25 cellular contexts compared by ENCODE assay signal in the genomic region with DNA sequence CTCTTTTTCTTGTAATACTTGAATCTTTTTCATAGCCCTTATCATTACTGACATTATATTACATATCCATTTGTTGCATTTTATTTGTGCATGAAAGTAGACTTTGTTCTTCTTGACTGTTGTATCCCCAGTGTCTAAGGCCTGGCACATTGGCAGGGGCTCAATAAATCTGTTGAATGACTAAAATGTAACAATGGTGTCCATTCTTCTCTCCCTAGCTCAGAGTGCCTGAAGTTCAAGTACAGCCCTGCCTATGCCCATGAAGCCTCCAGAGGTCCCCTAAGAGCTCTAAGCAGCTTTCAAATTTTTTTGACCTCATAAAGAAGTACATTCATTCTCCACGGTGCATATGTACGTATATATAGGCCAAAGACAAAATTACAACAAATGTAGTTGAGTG. TPM values are rescaled to one million over a fixed set of nuclear protein-coding genes. Genes with fewer than 3 reads are reported as not detected.
DNase-seq lines count a peak whose midpoint lies in the region; ATAC-seq and TF ChIP-seq lines count a peak whose summit lies in the region.
"Had no signal": no experiment of that assay in that cellular context is flagged by ENCODE, and none has a peak within 500 bp of the region (broad histone marks: within the 10 kb centered on the region; RNA-seq: fewer than 3 reads in every experiment).

No MANE protein-coding gene starts in this region.

- peaks cover 0 to 40% (median 31%) of the 10 kb centered on the region in 4 donors for H3K4me1 ChIP-seq in sigmoid colon

- H3K27me3 Mint-ChIP-seq in activated CD4-positive, alpha-beta T cell treated with anti-CD3 and anti-CD28 coated beads, Interleukin-2, amount 10 ng/mL, durations not matched to agents 24 days and 14 days = no peaks in the 10 kb centered on the region
- peaks cover 8% of the 10 kb centered on the region for H3K27me3 Mint-ChIP-seq in progenitor cell of endocrine pancreas
- H3K27me3 Mint-ChIP-seq: activated naive CD8-positive, alpha-beta T cell had no signal

- no peaks in the 10 kb centered on the region for H3K9me3 Mint-ChIP-seq in activated CD4-positive, alpha-beta T cell treated with anti-CD3 and anti-CD28 coated beads, Interleukin-2, amount 10 ng/mL, durations not matched to agents 24 days and 14 days
- H3K9me3 Mint-ChIP-seq in progenitor cell of endocrine pancreas (ENCODE audit: low read depth) = no peaks in the 10 kb centered on the region
- H3K9me3 Mint-ChIP-seq: activated T-cell treated with anti-CD3 and anti-CD28 coated beads, Interleukin-2, amount 50 U/mL, for 24 hours; dendritic cell treated with granulocyte-macrophage colony-stimulating factor and Interleukin-4, amounts not matched to agents 40 ng/mL and 50 ng/mL, for 4 days had no signal

- TF ChIP-seq CTCF in sigmoid colon (IDR thresholded peaks at IDR 0.05) = no peak
- no peak for TF ChIP-seq CTCF in progenitor cell of endocrine pancreas (IDR thresholded peaks at IDR 0.05; ENCODE audit: unreplicated experiment)
- no peak for TF ChIP-seq CTCF in omental fat pad (IDR thresholded peaks at IDR 0.05)

- no peaks in the 10 kb centered on the region for H3K9me3 ChIP-seq in sigmoid colon
- H3K9me3 ChIP-seq: A549; BLaER1 treated with 17β-estradiol and CSF1 and Interleukin-3, amounts not matched to agents 10 nM and 100 nM had no signal

- H3K4me3 ChIP-seq in sigmoid colon = no peak overlapping the region
- H3K4me3 ChIP-seq: A549; BLaER1 treated with 17β-estradiol and CSF1 and Interleukin-3, amounts not matched to agents 10 nM and 100 nM; GM12878 had no signal

- no peak for TF ChIP-seq POLR2A in sigmoid colon (IDR thresholded peaks at IDR 0.05)

- peak overlapping the region; percentile 43 for H3K27ac Mint-ChIP-seq in activated CD4-positive, alpha-beta T cell treated with anti-CD3 and anti-CD28 coated beads, Interleukin-2, amount 10 ng/mL, durations not matched to agents 24 days and 14 days
- H3K27ac Mint-ChIP-seq in progenitor cell of endocrine pancreas = no peak overlapping the region
- H3K27ac Mint-ChIP-seq: activated naive CD8-positive, alpha-beta T cell; activated T-cell treated with anti-CD3 and anti-CD28 coated beads, Interleukin-2, amount 50 U/mL, for 24 hours; dendritic cell treated with granulocyte-macrophage colony-stimulating factor and Interleukin-4, amounts not matched to agents 40 ng/mL and 50 ng/mL, for 4 days had no signal

- no peaks in the 10 kb centered on the region for H3K36me3 ChIP-seq in sigmoid colon
- H3K36me3 ChIP-seq: BLaER1 treated with 17β-estradiol and CSF1 and Interleukin-3, amounts not matched to agents 10 nM and 100 nM had no signal

- no peaks in the 10 kb centered on the region for H3K36me3 Mint-ChIP-seq in activated CD4-positive, alpha-beta T cell treated with anti-CD3 and anti-CD28 coated beads, Interleukin-2, amount 10 ng/mL, durations not matched to agents 24 days and 14 days (ENCODE audit: low read depth)
- no peaks in the 10 kb centered on the region for H3K36me3 Mint-ChIP-seq in progenitor cell of endocrine pancreas (ENCODE audit: insufficient read depth)
- H3K36me3 Mint-ChIP-seq: activated naive CD8-positive, alpha-beta T cell had no signal

- peaks cover 0 to 6% (median 0%) of the 10 kb centered on the region in 3 donors for H3K27me3 ChIP-seq in sigmoid colon

- WGBS in sigmoid colon, 2 donors = 14 to 64% methylated on average over 2 of the region's 2 CpGs

- H3K4me3 Mint-ChIP-seq in activated CD4-positive, alpha-beta T cell treated with anti-CD3 and anti-CD28 coated beads, Interleukin-2, amount 10 ng/mL, durations not matched to agents 24 days and 14 days = no peak overlapping the region
- H3K4me3 Mint-ChIP-seq in progenitor cell of endocrine pancreas (ENCODE audit: low read depth) = no peak overlapping the region
- H3K4me3 Mint-ChIP-seq: activated naive CD8-positive, alpha-beta T cell; activated T-cell treated with anti-CD3 and anti-CD28 coated beads, Interleukin-2, amount 50 U/mL, for 24 hours; dendritic cell treated with granulocyte-macrophage colony-stimulating factor and Interleukin-4, amounts not matched to agents 40 ng/mL and 50 ng/mL, for 4 days had no signal

- H3K27ac ChIP-seq in sigmoid colon = peak overlapping the region in 3 of 4 donors; percentile 79 to 88 (median 80)
- H3K27ac ChIP-seq: A549 had no signal

- peaks cover 60% of the 10 kb centered on the region for H3K4me1 Mint-ChIP-seq in activated CD4-positive, alpha-beta T cell treated with anti-CD3 and anti-CD28 coated beads, Interleukin-2, amount 10 ng/mL, durations not matched to agents 24 days and 14 days
- H3K4me1 Mint-ChIP-seq in progenitor cell of endocrine pancreas (ENCODE audit: low read depth) = peaks cover 5% of the 10 kb centered on the region

- ATAC-seq in HG03045 (IDR thresholded peaks at IDR 0.05; ENCODE audit: unreplicated experiment) (no peak), omental fat pad (ENCODE audit: low FRiP score) (no peak)
- ATAC-seq: A549; GM12878; stimulated activated naive CD8-positive, alpha-beta T cell treated with anti-CD3 and anti-CD28 coated beads, Interleukin-15, Interleukin-2, amounts not matched to agents 100 U/mL and 50 U/mL, for 24 hours had no signal

- DNase-seq in activated CD4-positive, alpha-beta T cell treated with anti-CD3 and anti-CD28 coated beads, Interleukin-2, amount 10 ng/mL, durations not matched to agents 24 days and 14 days = no peak
- DNase-seq in activated CD4-positive, alpha-beta T cell treated with anti-CD3 and anti-CD28 coated beads, Interleukin-2, amount 50 U/mL, for 1 hour = no peak
- DNase-seq in OCI-M1 (lab: John Stamatoyannopoulos, UW) (peak; percentile 43), globus pallidus (ENCODE audit: low spot score) (peak; percentile 79), sigmoid colon (no peak), progenitor cell of endocrine pancreas (ENCODE audit: low spot score, unreplicated experiment) (no peak), omental fat pad (ENCODE audit: low spot score) (no peak)
- DNase-seq: activated CD4-positive, alpha-beta T cell treated with anti-CD3 and anti-CD28 coated beads, Interleukin-2, amount 50 U/mL, for 4 hours; activated T-cell treated with anti-CD3 and anti-CD28 coated beads, Interleukin-2, amount 50 U/mL, for 24 hours; DMS153; NCI-H1092 treated with DMSO at 0.1 percent for 48 hours; NCI-H524 treated with DMSO at 0.1 percent for 48 hours; Right ventricle myocardium superior; stimulated activated naive CD8-positive, alpha-beta T cell treated with anti-CD3 and anti-CD28 coated beads, Interleukin-15, Interleukin-2, amounts not matched to agents 100 U/mL and 50 U/mL, for 24 hours had no signal

- intact Hi-C loops in activated CD4-positive, alpha-beta T cell treated with anti-CD3 and anti-CD28 coated beads, Interleukin-2, amount 10 ng/mL, durations not matched to agents 24 days and 14 days (cut with micrococcal nuclease) = loop anchor here (5.0 kb wide), 1 partner anchor 33 kb away; no protein-coding TSS in a partner anchor
- intact Hi-C loops in sigmoid colon (cut with DNase I) = loop anchor here (10.0 kb wide), 1 partner anchor 240 kb away; no protein-coding TSS in a partner anchor

- no peak for TF ChIP-seq EP300 in sigmoid colon (IDR thresholded peaks at IDR 0.05)

RNA-seq across cellular contexts. Expression of a gene that starts 4.2 kb away (rescaled TPM):
- 10.5 and 10.6 TPM in 2 replicates for total RNA-seq in activated CD4-positive, alpha-beta T cell treated with anti-CD3 and anti-CD28 coated beads, Interleukin-2, amount 10 ng/mL, durations not matched to agents 24 days and 14 days
- total RNA-seq in sigmoid colon (under 1 TPM; 0.27 to 0.66 (median 0.32) TPM), progenitor cell of endocrine pancreas (18.8 and 19.7 TPM in 2 replicates), omental fat pad (under 1 TPM in 2 of 4 donors, not detected in 2; 0.19 to 0.63 TPM)
- 10 to 100 TPM; 14.4 to 23.6 (median 21.8) TPM for polyA plus RNA-seq in sigmoid colon
- total RNA-seq: endothelial cell of umbilical vein, fibroblast of villous mesenchyme, H4, LHCN-M2 had no signal
- polyA plus RNA-seq: endothelial cell of umbilical vein had no signal

RNA-seq across cellular contexts. Expression of a gene that starts 5.1 kb away (rescaled TPM):
- 2.2 and 2.7 TPM in 2 replicates for total RNA-seq in activated CD4-positive, alpha-beta T cell treated with anti-CD3 and anti-CD28 coated beads, Interleukin-2, amount 10 ng/mL, durations not matched to agents 24 days and 14 days
- total RNA-seq in sigmoid colon (1 to 10 TPM; 1.8 to 3.9 (median 2.6) TPM), progenitor cell of endocrine pancreas (5.1 and 5.7 TPM in 2 replicates), omental fat pad (1 to 10 TPM in 2 of 4 donors, under 1 TPM in 2; 0.60 to 2.0 (median 0.90) TPM)
- 1 to 10 TPM; 1.2 to 2.0 (median 1.8) TPM for polyA plus RNA-seq in sigmoid colon

RNA-seq across cellular contexts. Expression of a gene that starts 31.6 kb away (rescaled TPM):
- total RNA-seq in activated CD4-positive, alpha-beta T cell treated with anti-CD3 and anti-CD28 coated beads, Interleukin-2, amount 10 ng/mL, durations not matched to agents 24 days and 14 days = 16.5 and 17.8 TPM in 2 replicates
- total RNA-seq in sigmoid colon (10 to 100 TPM; 16.4 to 34.6 (median 25.6) TPM), progenitor cell of endocrine pancreas (77.4 and 83.9 TPM in 2 replicates), omental fat pad (10 to 100 TPM; 12.6 to 30.6 (median 16.7) TPM)
- polyA plus RNA-seq in sigmoid colon = 100 to 1,000 TPM; 113 to 158 (median 121) TPM

RNA-seq across cellular contexts. Expression of a gene that starts 42.0 kb away (rescaled TPM):
- total RNA-seq in activated CD4-positive, alpha-beta T cell treated with anti-CD3 and anti-CD28 coated beads, Interleukin-2, amount 10 ng/mL, durations not matched to agents 24 days and 14 days = 0.12 TPM in 1 of 2 replicates, not detected in the other
- total RNA-seq in sigmoid colon = not detected
- 1 to 10 TPM in 1 of 3 donors, not detected in 2; 2.3 TPM for polyA plus RNA-seq in sigmoid colon
- total RNA-seq in progenitor cell of endocrine pancreas = 0.26 and 0.44 TPM in 2 replicates
- under 1 TPM in 1 of 4 donors, not detected in 3; 0.19 TPM for total RNA-seq in omental fat pad
- total RNA-seq: endothelial cell of umbilical vein, fibroblast of villous mesenchyme, H4, kidney epithelial cell, LHCN-M2, Right ventricle myocardium superior had no signal
- polyA plus RNA-seq: endothelial cell of umbilical vein had no signal

RNA-seq across cellular contexts. Expression of a gene that starts 55.9 kb away (rescaled TPM):
- total RNA-seq in activated CD4-positive, alpha-beta T cell treated with anti-CD3 and anti-CD28 coated beads, Interleukin-2, amount 10 ng/mL, durations not matched to agents 24 days and 14 days = 23.5 and 24.9 TPM in 2 replicates
- total RNA-seq in sigmoid colon (10 to 100 TPM; 14.8 to 31.0 (median 23.3) TPM), progenitor cell of endocrine pancreas (59.3 and 64.3 TPM in 2 replicates), omental fat pad (10 to 100 TPM; 24.7 to 28.9 (median 25.7) TPM)
- 10 to 100 TPM; 37.0 to 50.2 (median 47.4) TPM for polyA plus RNA-seq in sigmoid colon

Comparison
In these comparisons a context has a peak if more than half of its experiments do, and no peak if none do; other contexts are left out.
1. DNase-seq: peak in OCI-M1 (single experiment) and globus pallidus (single experiment); none in activated CD4-positive, alpha-beta T cell treated with anti-CD3 and anti-CD28 coated beads, Interleukin-2, amount 10 ng/mL, durations not matched to agents 24 days and 14 days (single experiment), activated CD4-positive, alpha-beta T cell treated with anti-CD3 and anti-CD28 coated beads, Interleukin-2, amount 50 U/mL, for 1 hour (single experiment), sigmoid colon (single experiment), progenitor cell of endocrine pancreas (single experiment) and omental fat pad (single experiment).